In genomic region chr16:3814755-3815154, GRCh38 we compare ENCODE assay signal across 17 cellular contexts.
DNase-seq lines count a peak whose midpoint lies in the region; ATAC-seq and TF ChIP-seq lines count a peak whose summit lies in the region.
"Had no signal": no experiment of that assay in that cellular context is flagged by ENCODE, and none has a peak within 500 bp of the region (broad histone marks: within the 10 kb centered on the region; RNA-seq: fewer than 3 reads in every experiment).

No MANE protein-coding gene starts in this region.

- no peak overlapping the region for H2BK5ac ChIP-seq in trophoblast cell (ENCODE audit: low read depth, low read length, poor library complexity)

- H3K27ac ChIP-seq in left ventricle myocardium inferior (replicated peaks) (no peak overlapping the region), trophoblast cell (ENCODE audit: low read depth, low read length) (no peak overlapping the region), Peyer's patch (no peak overlapping the region)
- H3K27ac ChIP-seq: 22Rv1, BLaER1, C4-2B had no signal

- peak overlapping the region; percentile 55 for H3K4ac ChIP-seq in trophoblast cell (ENCODE audit: low read depth, low read length)

- H3K9me3 ChIP-seq in left ventricle myocardium inferior (replicated peaks) (no peaks in the 10 kb centered on the region), trophoblast cell (ENCODE audit: insufficient read depth, low read depth, low read length) (no peaks in the 10 kb centered on the region), Peyer's patch (no peaks in the 10 kb centered on the region)
- H3K9me3 ChIP-seq: BLaER1, Caco-2, HAP-1 had no signal

- WGBS in trophoblast cell (ENCODE audit: extremely low coverage, insufficient coverage, insufficient read length), result no CpG with 5 or more reads among the region's 1 CpG

- ATAC-seq in Right ventricle myocardium superior (ENCODE audit: poor library complexity) (peak; percentile 75), left ventricle myocardium superior (peak; percentile 65)
- ATAC-seq: CD8-positive, alpha-beta T cell had no signal

- peaks cover 8% of the 10 kb centered on the region for H3K36me3 ChIP-seq in left ventricle myocardium inferior
- peaks cover under 1 to 7% of the 10 kb centered on the region in 2 experiments for H3K36me3 ChIP-seq in trophoblast cell (ENCODE audit: control insufficient read depth in 1 of 2, insufficient read depth in 2 of 2, low read length in 2 of 2)
- peaks cover 0 to 9% (median 0%) of the 10 kb centered on the region in 3 donors for H3K36me3 ChIP-seq in Peyer's patch

- H3K9ac ChIP-seq in trophoblast cell (ENCODE audit: low read length), result no peak overlapping the region
- H3K9ac ChIP-seq: BLaER1 had no signal

- no peak overlapping the region for H2BK12ac ChIP-seq in trophoblast cell (ENCODE audit: low read length)

- H3K4me3 ChIP-seq in left ventricle myocardium inferior, result no peak overlapping the region
- no peak overlapping the region for H3K4me3 ChIP-seq in trophoblast cell (ENCODE audit: low read depth, low read length)
- no peak overlapping the region for H3K4me3 ChIP-seq in Peyer's patch
- H3K4me3 ChIP-seq: BLaER1, HAP-1 had no signal

- DNase-seq in Right ventricle myocardium superior (no peak), cardiac septum (ENCODE audit: low spot score) (no peak), left ventricle myocardium superior (no peak), left ventricle myocardium inferior (no peak), trophoblast cell (no peak), Peyer's patch (no peak)
- DNase-seq: Caco-2; CD4-positive, CD25-positive, alpha-beta regulatory T cell; CD8-positive, alpha-beta T cell; DMS153; DND-41; GOT3; HFFc6 had no signal

- intact Hi-C loops in Right ventricle myocardium superior (cut with DNase I) (no loop called here), cardiac septum (cut with DNase I) (loop anchor here (10.0 kb wide), 1 partner anchor 50 kb away; no protein-coding TSS in a partner anchor), left ventricle myocardium superior (cut with micrococcal nuclease) (no loop called here), left ventricle myocardium inferior (cut with micrococcal nuclease) (no loop called here)

- H3K4me1 ChIP-seq in left ventricle myocardium inferior (peaks cover 97% of the 10 kb centered on the region), trophoblast cell (ENCODE audit: control insufficient read depth in 1 of 2, insufficient read depth in 2 of 2, low read length in 2 of 2) (no peaks in the 10 kb centered on the region), Peyer's patch (peaks cover 0 to 36% (median 11%) of the 10 kb centered on the region in 4 donors)
- H3K4me1 ChIP-seq: Caco-2, HAP-1 had no signal

- H2BK120ac ChIP-seq in trophoblast cell (ENCODE audit: insufficient read depth, low read length, poor library complexity), result no peak overlapping the region

- no peak overlapping the region for H3K23ac ChIP-seq in trophoblast cell (ENCODE audit: low read length)

- no peak overlapping the region for H4K8ac ChIP-seq in trophoblast cell (ENCODE audit: low read depth, low read length)

- no peak overlapping the region for H2AFZ ChIP-seq in trophoblast cell (ENCODE audit: insufficient read depth, low read length, poor library complexity)

- TF ChIP-seq CTCF in left ventricle myocardium inferior (IDR thresholded peaks at IDR 0.05; ENCODE audit: borderline replicate concordance), result no peak
- no peak for TF ChIP-seq CTCF in Peyer's patch (IDR thresholded peaks at IDR 0.05)

- H3K79me1 ChIP-seq in trophoblast cell (ENCODE audit: low read length), result no peaks in the 10 kb centered on the region

- no peak overlapping the region for H3K14ac ChIP-seq in trophoblast cell (ENCODE audit: low read length)

- H3K18ac ChIP-seq in trophoblast cell (ENCODE audit: low read length), result no peak overlapping the region

- TF ChIP-seq POLR2A in Peyer's patch (IDR thresholded peaks at IDR 0.05), result no peak

- no peak overlapping the region for H2AK5ac ChIP-seq in trophoblast cell (ENCODE audit: low read length)

- H4K91ac ChIP-seq in trophoblast cell (ENCODE audit: low read depth, low read length), result no peak overlapping the region

- no peak overlapping the region for H4K12ac ChIP-seq in trophoblast cell (ENCODE audit: low read depth, low read length)

- H3K27me3 ChIP-seq in left ventricle myocardium inferior (ENCODE audit: low read depth) (no peaks in the 10 kb centered on the region), trophoblast cell (ENCODE audit: insufficient read depth, low read length) (no peaks in the 10 kb centered on the region), Peyer's patch (no peaks in the 10 kb centered on the region)
- H3K27me3 ChIP-seq: BLaER1 had no signal

- peaks cover 6% of the 10 kb centered on the region for H3K79me2 ChIP-seq in trophoblast cell (ENCODE audit: control insufficient read depth, insufficient read depth, low read length, poor library complexity)

- no peak overlapping the region for H3K4me2 ChIP-seq in trophoblast cell (ENCODE audit: low read length)
- H3K4me2 ChIP-seq: BLaER1 had no signal
